Comparison of ENCODE assay signal across 17 cellular contexts in the genomic region with DNA sequence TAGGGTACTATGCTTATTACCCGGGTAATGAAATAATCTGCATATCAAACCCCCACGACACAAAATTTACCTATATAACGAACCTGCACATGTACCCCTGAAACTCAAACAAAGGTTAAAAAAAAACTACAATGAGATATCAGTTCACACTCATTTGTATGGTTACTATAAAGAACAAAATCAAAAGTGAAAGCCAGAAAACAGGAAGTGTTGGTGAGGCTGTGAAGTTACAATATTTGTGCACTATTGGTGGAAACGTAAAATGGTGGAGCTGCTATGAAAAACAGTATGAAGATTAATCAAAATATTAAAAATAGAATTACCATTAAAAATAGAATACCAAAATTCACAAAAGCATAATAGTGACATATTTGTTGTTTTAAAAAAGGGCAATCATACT.
DNase-seq lines count a peak whose midpoint lies in the region; ATAC-seq and TF ChIP-seq lines count a peak whose summit lies in the region.
"Had no signal": no experiment of that assay in that cellular context is flagged by ENCODE, and none has a peak within 500 bp of the region (broad histone marks: within the 10 kb centered on the region; RNA-seq: fewer than 3 reads in every experiment).

No MANE protein-coding gene starts in this region.

- peaks cover 10 to 15% of the 10 kb centered on the region in 2 donors for H3K9me3 ChIP-seq in transverse colon
- H3K9me3 ChIP-seq: thyroid gland had no signal

- no peaks in the 10 kb centered on the region for H4K20me1 ChIP-seq in KMS-11 (ENCODE audit: insufficient read depth)

- H3K4me2 ChIP-seq in KMS-11 = no peak overlapping the region

- H3K27ac ChIP-seq in KMS-11 = no peak overlapping the region
- H3K27ac ChIP-seq in transverse colon = no peak overlapping the region
- H3K27ac ChIP-seq: thyroid gland had no signal

- H3K9ac ChIP-seq in KMS-11 = no peak overlapping the region

- peak overlapping the region; percentile 21 for H3K4me3 Mint-ChIP-seq in memory B cell
- H3K4me3 Mint-ChIP-seq in activated CD8-positive, alpha-beta T cell treated with anti-CD3 and anti-CD28 coated beads for 36 hours = no peak overlapping the region
- H3K4me3 Mint-ChIP-seq: activated CD8-positive, alpha-beta memory T cell treated with anti-CD3 and anti-CD28 coated beads, Interleukin-2, amount 10 ng/mL, durations not matched to agents 7 days and 5 days; activated naive CD8-positive, alpha-beta T cell treated with anti-CD3 and anti-CD28 coated beads for 36 hours; CD8-positive, alpha-beta T cell; central memory CD8-positive, alpha-beta T cell had no signal

- H3K36me3 Mint-ChIP-seq in memory B cell = no peaks in the 10 kb centered on the region
- no peaks in the 10 kb centered on the region for H3K36me3 Mint-ChIP-seq in activated CD8-positive, alpha-beta T cell treated with anti-CD3 and anti-CD28 coated beads for 36 hours (ENCODE audit: low read depth)
- H3K36me3 Mint-ChIP-seq: activated CD8-positive, alpha-beta memory T cell treated with anti-CD3 and anti-CD28 coated beads, Interleukin-2, amount 10 ng/mL, durations not matched to agents 7 days and 5 days; activated naive CD8-positive, alpha-beta T cell treated with anti-CD3 and anti-CD28 coated beads for 36 hours; CD8-positive, alpha-beta T cell had no signal

- H3K9me3 Mint-ChIP-seq in memory B cell = peaks cover 18% of the 10 kb centered on the region
- H3K9me3 Mint-ChIP-seq in activated CD8-positive, alpha-beta T cell treated with anti-CD3 and anti-CD28 coated beads for 36 hours = peaks cover 16% of the 10 kb centered on the region

- H3K27ac Mint-ChIP-seq in memory B cell = no peak overlapping the region
- no peak overlapping the region for H3K27ac Mint-ChIP-seq in activated CD8-positive, alpha-beta T cell treated with anti-CD3 and anti-CD28 coated beads for 36 hours
- H3K27ac Mint-ChIP-seq: activated CD8-positive, alpha-beta memory T cell treated with anti-CD3 and anti-CD28 coated beads, Interleukin-2, amount 10 ng/mL, durations not matched to agents 7 days and 5 days; activated naive CD8-positive, alpha-beta T cell treated with anti-CD3 and anti-CD28 coated beads for 36 hours; CD8-positive, alpha-beta T cell; progenitor cell of endocrine pancreas had no signal

- H3K27me3 ChIP-seq in KMS-11 (ENCODE audit: insufficient read depth, low read depth) (no peaks in the 10 kb centered on the region), transverse colon (no peaks in the 10 kb centered on the region)
- H3K27me3 ChIP-seq: thyroid gland had no signal

- ATAC-seq in GM18909 (IDR thresholded peaks at IDR 0.05; ENCODE audit: poor library complexity, unreplicated experiment) (peak; percentile 65), HG02678 (IDR thresholded peaks at IDR 0.05; ENCODE audit: unreplicated experiment) (peak; percentile 49), memory B cell (ENCODE audit: low read depth) (no peak)
- ATAC-seq in activated CD8-positive, alpha-beta T cell treated with anti-CD3 and anti-CD28 coated beads for 36 hours = no peak
- ATAC-seq: activated CD8-positive, alpha-beta memory T cell treated with anti-CD3 and anti-CD28 coated beads, Interleukin-2, amount 10 ng/mL, durations not matched to agents 7 days and 5 days; CD8-positive, alpha-beta T cell had no signal

- peaks cover 5% of the 10 kb centered on the region for H3K4me1 Mint-ChIP-seq in memory B cell
- H3K4me1 Mint-ChIP-seq in activated CD8-positive, alpha-beta T cell treated with anti-CD3 and anti-CD28 coated beads for 36 hours (ENCODE audit: low read depth) = no peaks in the 10 kb centered on the region
- H3K4me1 Mint-ChIP-seq: activated naive CD8-positive, alpha-beta T cell treated with anti-CD3 and anti-CD28 coated beads for 36 hours had no signal

- H3K36me3 ChIP-seq in KMS-11 (ENCODE audit: insufficient read depth) (no peaks in the 10 kb centered on the region), transverse colon (no peaks in the 10 kb centered on the region)
- H3K36me3 ChIP-seq: thyroid gland had no signal

- TF ChIP-seq EP300 in transverse colon (IDR thresholded peaks at IDR 0.05; ENCODE audit: low read depth) = no peak

- POLR2A ChIA-PET in activated CD8-positive, alpha-beta T cell treated with anti-CD3 and anti-CD28 coated beads for 36 hours (lab: Charles Lee) = interaction anchor here (0.7 kb wide), 1 partner anchor 1996 kb away, joined by 3 read pairs; no protein-coding TSS in a partner anchor

- DNase-seq in memory B cell (ENCODE audit: low spot score in 2 of 2) = no peak
- DNase-seq in T-helper 9 cell = no peak
- DNase-seq in transverse colon = no peak
- DNase-seq in NCI-H2107 (lab: John Stamatoyannopoulos, UW) = no peak
- DNase-seq in activated CD8-positive, alpha-beta T cell treated with anti-CD3 and anti-CD28 coated beads for 36 hours = no peak
- DNase-seq: activated CD8-positive, alpha-beta memory T cell treated with anti-CD3 and anti-CD28 coated beads, Interleukin-2, amount 10 ng/mL, durations not matched to agents 7 days and 5 days; activated naive CD8-positive, alpha-beta T cell treated with anti-CD3 and anti-CD28 coated beads for 36 hours; CD8-positive, alpha-beta T cell; GDM1; NCI-H1092; Right ventricle myocardium superior; thyroid gland had no signal

- no peaks in the 10 kb centered on the region for H3K79me2 ChIP-seq in KMS-11 (ENCODE audit: insufficient read depth, low read depth)

- peak overlapping the region; percentile 14; the same call in 1 of the 2 replicates for H2AFZ ChIP-seq in KMS-11 (ENCODE audit: low read depth)

- H3K4me3 ChIP-seq in KMS-11 (IDR thresholded peaks at IDR 0.05; ENCODE audit: insufficient read depth, low read depth, low read length) (no peak overlapping the region), transverse colon (no peak overlapping the region)
- H3K4me3 ChIP-seq: thyroid gland had no signal

- in situ Hi-C loops in transverse colon (cut with MboI; ENCODE audit: low pct_ligation_motif_present in 1 of 4, low pct_unique_long_range_greater_than_20kb in 1 of 4, low sequenced_read_pairs in 3 of 4) = no loop called here

- CTCF ChIA-PET in activated CD8-positive, alpha-beta T cell treated with anti-CD3 and anti-CD28 coated beads for 36 hours (lab: Charles Lee) = no interaction called here

- no peak for TF ChIP-seq POLR2A in transverse colon (IDR thresholded peaks at IDR 0.05)

- WGBS in transverse colon (ENCODE audit: low coverage in 1 of 2), 2 donors = 65 to 72% methylated on average over 4 of the region's 4 CpGs

- intact Hi-C loops in transverse colon (cut with DNase I; ENCODE audit: low total_unique reads) = no loop called here
- intact Hi-C loops in activated CD8-positive, alpha-beta T cell treated with anti-CD3 and anti-CD28 coated beads for 36 hours (cut with micrococcal nuclease) = loop anchor here (5.0 kb wide), 1 partner anchor 151 kb away; no protein-coding TSS in a partner anchor

- H3K4me1 ChIP-seq in KMS-11 (ENCODE audit: low read depth, poor library complexity, severe bottlenecking) (no peaks in the 10 kb centered on the region), transverse colon (no peaks in the 10 kb centered on the region)
- H3K4me1 ChIP-seq: thyroid gland had no signal

- H3K27me3 Mint-ChIP-seq in memory B cell = no peaks in the 10 kb centered on the region
- H3K27me3 Mint-ChIP-seq in activated CD8-positive, alpha-beta T cell treated with anti-CD3 and anti-CD28 coated beads for 36 hours = no peaks in the 10 kb centered on the region
- H3K27me3 Mint-ChIP-seq: activated CD8-positive, alpha-beta memory T cell treated with anti-CD3 and anti-CD28 coated beads, Interleukin-2, amount 10 ng/mL, durations not matched to agents 7 days and 5 days; activated naive CD8-positive, alpha-beta T cell treated with anti-CD3 and anti-CD28 coated beads for 36 hours; central memory CD8-positive, alpha-beta T cell; progenitor cell of endocrine pancreas had no signal

- TF ChIP-seq CTCF in KMS-11 (conservative IDR thresholded peaks at IDR 0.05; ENCODE audit: low read depth, low read length) (no peak), transverse colon (IDR thresholded peaks at IDR 0.05) (no peak)
- TF ChIP-seq CTCF in activated CD8-positive, alpha-beta T cell treated with anti-CD3 and anti-CD28 coated beads for 36 hours (IDR thresholded peaks at IDR 0.05) = no peak

Comparison
In these comparisons a context has a peak if more than half of its experiments do, and no peak if none do; other contexts are left out.
1. ATAC-seq: peak in GM18909 (single experiment) and HG02678 (single experiment); none in memory B cell (single experiment) and activated CD8-positive, alpha-beta T cell treated with anti-CD3 and anti-CD28 coated beads for 36 hours (single experiment).